In the genomic region with DNA sequence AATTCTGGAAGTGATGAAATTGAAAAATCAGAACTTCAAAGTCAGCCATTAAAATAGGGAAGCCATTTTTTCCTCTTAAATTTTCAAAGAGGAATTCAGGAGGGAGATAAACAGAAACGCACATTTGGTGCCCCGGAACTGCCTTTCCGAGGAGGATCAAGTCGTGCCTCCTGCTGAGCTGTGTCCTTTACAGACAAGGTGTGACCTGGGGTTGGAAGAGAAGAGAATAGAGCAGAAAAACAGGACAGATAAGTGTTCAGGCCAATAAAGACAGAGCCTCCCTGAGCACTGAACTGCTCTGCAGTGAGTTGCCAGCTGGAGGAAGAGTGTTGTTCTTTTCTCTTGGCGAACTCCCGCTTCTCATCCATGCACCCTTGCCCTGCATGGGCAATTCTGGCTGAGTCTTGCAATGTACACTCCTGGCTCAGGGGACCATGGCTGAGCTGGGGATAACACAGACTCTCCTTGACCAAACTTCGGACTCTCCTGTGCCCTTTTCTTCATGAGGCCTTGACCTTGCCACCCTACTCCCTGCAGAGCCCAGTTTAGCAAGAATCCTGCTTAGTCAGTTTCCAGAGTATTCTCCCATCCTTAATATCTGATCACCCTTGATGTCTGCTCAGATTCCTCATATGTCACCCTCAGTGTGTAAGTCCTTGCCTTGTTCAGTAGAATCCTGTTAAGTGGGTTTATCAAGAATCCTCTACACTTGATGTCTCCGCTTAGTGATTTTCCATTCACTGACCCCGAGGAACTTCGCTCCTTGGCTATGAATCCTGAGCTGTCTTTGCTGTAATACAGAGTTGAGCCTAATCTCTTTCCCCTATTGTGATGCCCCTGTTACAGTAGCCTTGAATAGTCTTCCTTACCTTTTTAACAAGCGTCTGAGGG, we compare ENCODE assay signal across 1 cellular context.
A peak's percentile ranks its signal among the peaks of the same experiment; 100 is the strongest.
TF ChIP-seq lines count a peak whose summit lies in the region.

No MANE protein-coding gene starts in this region.

TF ChIP-seq in HEK293, 187 proteins besides CTCF, POLR2A, EP300 and RAD21:
- TF ChIP-seq, protein P1, sequence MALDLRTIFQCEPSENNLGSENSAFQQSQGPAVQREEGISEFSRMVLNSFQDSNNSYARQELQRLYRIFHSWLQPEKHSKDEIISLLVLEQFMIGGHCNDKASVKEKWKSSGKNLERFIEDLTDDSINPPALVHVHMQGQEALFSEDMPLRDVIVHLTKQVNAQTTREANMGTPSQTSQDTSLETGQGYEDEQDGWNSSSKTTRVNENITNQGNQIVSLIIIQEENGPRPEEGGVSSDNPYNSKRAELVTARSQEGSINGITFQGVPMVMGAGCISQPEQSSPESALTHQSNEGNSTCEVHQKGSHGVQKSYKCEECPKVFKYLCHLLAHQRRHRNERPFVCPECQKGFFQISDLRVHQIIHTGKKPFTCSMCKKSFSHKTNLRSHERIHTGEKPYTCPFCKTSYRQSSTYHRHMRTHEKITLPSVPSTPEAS (tag by site-specific recombination; IDR thresholded peaks at IDR 0.05), result no peak
- TF ChIP-seq, protein P2, sequence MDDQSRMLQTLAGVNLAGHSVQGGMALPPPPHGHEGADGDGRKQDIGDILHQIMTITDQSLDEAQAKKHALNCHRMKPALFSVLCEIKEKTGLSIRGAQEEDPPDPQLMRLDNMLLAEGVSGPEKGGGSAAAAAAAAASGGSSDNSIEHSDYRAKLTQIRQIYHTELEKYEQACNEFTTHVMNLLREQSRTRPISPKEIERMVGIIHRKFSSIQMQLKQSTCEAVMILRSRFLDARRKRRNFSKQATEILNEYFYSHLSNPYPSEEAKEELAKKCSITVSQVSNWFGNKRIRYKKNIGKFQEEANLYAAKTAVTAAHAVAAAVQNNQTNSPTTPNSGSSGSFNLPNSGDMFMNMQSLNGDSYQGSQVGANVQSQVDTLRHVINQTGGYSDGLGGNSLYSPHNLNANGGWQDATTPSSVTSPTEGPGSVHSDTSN (CRISPR knock-in tag; IDR thresholded peaks at IDR 0.05), result no peak
- peak; percentile 93; the same call in 1 of the 2 replicates for TF ChIP-seq MZF1 (tag by site-specific recombination; IDR thresholded peaks at IDR 0.05; ENCODE audit: borderline replicate concordance)
